Comparison of ENCODE assay signal across 9 cellular contexts in the genomic region with DNA sequence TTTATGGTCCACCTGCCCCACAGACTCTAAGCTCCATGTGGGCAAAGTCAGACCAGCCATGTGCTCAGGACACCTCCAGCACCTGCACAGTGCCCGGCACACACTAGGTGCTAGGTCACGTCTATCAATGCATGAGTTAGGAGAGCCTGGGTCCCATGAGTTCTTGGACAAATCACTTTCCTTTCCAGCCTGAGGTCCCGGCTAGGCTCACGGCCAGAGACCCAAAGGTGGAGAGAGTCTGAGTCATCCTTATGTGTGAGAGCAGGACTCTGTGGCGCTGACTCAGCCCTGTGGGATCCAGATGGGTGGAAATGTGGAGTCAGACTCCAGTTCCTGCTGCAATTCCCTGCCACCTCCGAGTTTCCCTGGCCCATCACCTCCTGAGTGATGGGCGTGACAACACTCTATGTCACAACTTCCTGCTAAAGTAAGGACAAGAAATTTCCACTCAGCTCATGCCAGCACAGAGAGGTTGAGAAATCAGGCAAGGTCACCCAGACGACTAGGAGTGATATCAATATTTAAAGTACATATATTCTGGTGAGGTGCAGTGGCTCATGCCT. TPM values are rescaled to one million over a fixed set of nuclear protein-coding genes. Genes with fewer than 3 reads are reported as not detected.
A peak's percentile ranks its signal among the peaks of the same experiment; 100 is the strongest.
DNase-seq lines count a peak whose midpoint lies in the region; ATAC-seq and FAIRE-seq lines count a peak whose summit lies in the region.
"Had no signal": no experiment of that assay in that cellular context is flagged by ENCODE, and none has a peak within 500 bp of the region (broad histone marks: within the 10 kb centered on the region; RNA-seq: fewer than 3 reads in every experiment).

No MANE protein-coding gene starts in this region.

- intact Hi-C loops in activated CD4-positive, alpha-beta T cell treated with anti-CD3 and anti-CD28 coated beads, Interleukin-2, amount 10 ng/mL, durations not matched to agents 24 days and 14 days (cut with micrococcal nuclease), result loop anchor here (5.0 kb wide), 2 partner anchors 132 to 307 kb away; partner anchors contain the start of genes CDK9 and STXBP1
- intact Hi-C loops in head of caudate nucleus (cut with DNase I), result loop anchor here (5.0 to 10.0 kb wide), 4 partner anchors 47 to 327 kb away; partner anchors contain the start of genes CDK9 and TOR2A

- peaks cover 2% of the 10 kb centered on the region for H3K36me3 Mint-ChIP-seq in activated CD4-positive, alpha-beta T cell treated with anti-CD3 and anti-CD28 coated beads, Interleukin-2, amount 10 ng/mL, durations not matched to agents 24 days and 14 days (ENCODE audit: low read depth)

- peaks cover 36% of the 10 kb centered on the region for H3K4me1 Mint-ChIP-seq in activated CD4-positive, alpha-beta T cell treated with anti-CD3 and anti-CD28 coated beads, Interleukin-2, amount 10 ng/mL, durations not matched to agents 24 days and 14 days

- no peak for FAIRE-seq in small intestine (lab: Jason Lieb, UNC)

- no peaks in the 10 kb centered on the region for H3K27me3 ChIP-seq in small intestine (ENCODE audit: control insufficient read depth in 2 of 2, insufficient read depth in 2 of 2, low read length in 2 of 2)

- no peak overlapping the region for H3K4me3 Mint-ChIP-seq in activated CD4-positive, alpha-beta T cell treated with anti-CD3 and anti-CD28 coated beads, Interleukin-2, amount 10 ng/mL, durations not matched to agents 24 days and 14 days

- ATAC-seq in GM18868 (IDR thresholded peaks at IDR 0.05; ENCODE audit: unreplicated experiment), result no peak
- no peak for ATAC-seq in HG02885 (IDR thresholded peaks at IDR 0.05; ENCODE audit: poor library complexity, unreplicated experiment)

- H3K9me3 ChIP-seq in small intestine (ENCODE audit: control insufficient read depth, low read depth), result no peaks in the 10 kb centered on the region
- H3K9me3 ChIP-seq: Caco-2 had no signal

- DNase-seq in activated CD4-positive, alpha-beta T cell treated with anti-CD3 and anti-CD28 coated beads, Interleukin-2, amount 10 ng/mL, durations not matched to agents 24 days and 14 days, result no peak
- no peak for DNase-seq in activated CD4-positive, alpha-beta T cell treated with anti-CD3 and anti-CD28 coated beads for 4 hours
- DNase-seq in UCSD-AML1 (lab: John Stamatoyannopoulos, UW; ENCODE audit: unreplicated experiment) (peak; percentile 69), head of caudate nucleus (peak in 39 of 42 donors; percentile 49 to 94 (median 76)), small intestine (peak; percentile 96), NCI-H524 (lab: John Stamatoyannopoulos, UW) (no peak)

- peak overlapping the region; percentile 79 for H3K27ac Mint-ChIP-seq in activated CD4-positive, alpha-beta T cell treated with anti-CD3 and anti-CD28 coated beads, Interleukin-2, amount 10 ng/mL, durations not matched to agents 24 days and 14 days

- H3K4me1 ChIP-seq in small intestine (ENCODE audit: control insufficient read depth in 2 of 2, insufficient read depth in 1 of 2, low read depth in 1 of 2, low read length in 1 of 2), result peaks cover 0 to 12% of the 10 kb centered on the region in 2 donors

- peak overlapping the region; percentile 44 to 51 for H3K27ac ChIP-seq in small intestine (ENCODE audit: low read depth in 1 of 2, low read length in 1 of 2)

- H3K4me3 ChIP-seq in small intestine (ENCODE audit: low read depth in 1 of 2, low read length in 2 of 2), result no peak overlapping the region

- 9 to 42% (median 33%) methylated on average over 8 of the region's 8 CpGs for WGBS in small intestine, 3 donors

- no peaks in the 10 kb centered on the region for H3K9me3 Mint-ChIP-seq in activated CD4-positive, alpha-beta T cell treated with anti-CD3 and anti-CD28 coated beads, Interleukin-2, amount 10 ng/mL, durations not matched to agents 24 days and 14 days

- H3K36me3 ChIP-seq in small intestine (ENCODE audit: control insufficient read depth in 2 of 2, insufficient read depth in 2 of 2, low read length in 2 of 2), result no peaks in the 10 kb centered on the region

- peaks cover 11% of the 10 kb centered on the region for H3K27me3 Mint-ChIP-seq in activated CD4-positive, alpha-beta T cell treated with anti-CD3 and anti-CD28 coated beads, Interleukin-2, amount 10 ng/mL, durations not matched to agents 24 days and 14 days

RNA-seq across cellular contexts. Expression of gene ST6GALNAC4, which starts 2.5 kb away (rescaled TPM):
- total RNA-seq in activated CD4-positive, alpha-beta T cell treated with anti-CD3 and anti-CD28 coated beads, Interleukin-2, amount 10 ng/mL, durations not matched to agents 24 days and 14 days, result 28.0 and 28.3 TPM in 2 replicates
- polyA plus RNA-seq in small intestine, result 10 to 100 TPM; 20.4 to 34.7 (median 24.6) TPM

RNA-seq across cellular contexts. Expression of gene PIP5KL1, which starts 11.2 kb away (rescaled TPM):
- total RNA-seq in activated CD4-positive, alpha-beta T cell treated with anti-CD3 and anti-CD28 coated beads, Interleukin-2, amount 10 ng/mL, durations not matched to agents 24 days and 14 days, result 0.89 and 0.90 TPM in 2 replicates
- under 1 TPM in 2 of 3 donors, not detected in 1; 0.60 to 0.81 TPM for polyA plus RNA-seq in small intestine

RNA-seq across cellular contexts. Expression of gene DPM2, which starts 18.3 kb away (rescaled TPM):
- total RNA-seq in activated CD4-positive, alpha-beta T cell treated with anti-CD3 and anti-CD28 coated beads, Interleukin-2, amount 10 ng/mL, durations not matched to agents 24 days and 14 days, result 62.7 and 65.1 TPM in 2 replicates
- polyA plus RNA-seq in small intestine, result 10 to 100 TPM; 23.2 to 46.0 (median 37.8) TPM

RNA-seq across cellular contexts. Expression of gene ST6GALNAC6, which starts 19.9 kb away (rescaled TPM):
- 53.3 and 61.2 TPM in 2 replicates for total RNA-seq in activated CD4-positive, alpha-beta T cell treated with anti-CD3 and anti-CD28 coated beads, Interleukin-2, amount 10 ng/mL, durations not matched to agents 24 days and 14 days
- 10 to 100 TPM in 2 of 3 donors, 1 to 10 TPM in 1; 2.2 to 31.8 (median 15.4) TPM for polyA plus RNA-seq in small intestine

RNA-seq across cellular contexts. Expression of gene AK1, which starts 41.9 kb away (rescaled TPM):
- 18.0 and 19.9 TPM in 2 replicates for total RNA-seq in activated CD4-positive, alpha-beta T cell treated with anti-CD3 and anti-CD28 coated beads, Interleukin-2, amount 10 ng/mL, durations not matched to agents 24 days and 14 days
- 10 to 100 TPM; 50.8 to 60.6 (median 52.5) TPM for polyA plus RNA-seq in small intestine

Comparison
In these comparisons a context has a peak if more than half of its experiments do, and no peak if none do; other contexts are left out.
1. DNase-seq: peak in UCSD-AML1 (single experiment), head of caudate nucleus (39 of 42) and small intestine (single experiment); none in activated CD4-positive, alpha-beta T cell treated with anti-CD3 and anti-CD28 coated beads, Interleukin-2, amount 10 ng/mL, durations not matched to agents 24 days and 14 days (single experiment), activated CD4-positive, alpha-beta T cell treated with anti-CD3 and anti-CD28 coated beads for 4 hours (0 of 2) and NCI-H524 (0 of 2).